Comparison of ENCODE assay signal across 13 cellular contexts in the genomic region with DNA sequence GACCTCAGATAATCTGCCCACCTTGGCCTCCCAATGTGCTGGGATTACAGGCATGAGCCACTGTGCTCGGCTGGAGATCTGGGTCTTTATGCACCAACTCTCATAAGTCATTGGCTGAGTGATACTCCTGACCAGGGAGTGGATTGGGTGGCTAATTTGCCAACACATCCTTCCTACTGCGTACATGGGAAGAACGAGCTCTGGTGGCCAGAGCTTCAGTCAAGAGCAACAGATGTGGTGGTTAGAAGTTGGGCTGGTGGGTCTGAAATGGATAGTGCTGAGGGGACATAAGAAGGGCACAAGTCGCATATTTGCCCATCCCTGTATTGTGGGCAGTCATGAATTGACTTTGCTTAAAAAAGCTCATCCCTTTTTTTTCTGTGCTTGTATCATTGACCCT.
A peak's percentile ranks its signal among the peaks of the same experiment; 100 is the strongest.
DNase-seq lines count a peak whose midpoint lies in the region; ATAC-seq and TF ChIP-seq lines count a peak whose summit lies in the region.
"Had no signal": no experiment of that assay in that cellular context is flagged by ENCODE, and none has a peak within 500 bp of the region (broad histone marks: within the 10 kb centered on the region; RNA-seq: fewer than 3 reads in every experiment).

No MANE protein-coding gene starts in this region.

- WGBS in IMR-90 (ENCODE audit: extremely low coverage in 2 of 2, insufficient read length in 1 of 2), 2 experiments, result no CpG with 5 or more reads among the region's 4 CpGs
- WGBS in smooth muscle cell (ENCODE audit: low lambda C conversion rate), result 86% methylated on average over 4 of the region's 4 CpGs
- WGBS in neuronal stem cell (ENCODE audit: extremely low coverage in 2 of 2, insufficient read length in 2 of 2, insufficient replicate concordance in 1 of 2), 2 donors, result no CpG with 5 or more reads among the region's 4 CpGs

- POLR2A ChIA-PET in IMR-90 (lab: Charles Lee; ENCODE audit: unreplicated experiment), result no interaction called here

- H3K14ac ChIP-seq in IMR-90 (replicated peaks; ENCODE audit: low read depth, low read length) (no peak overlapping the region), neuronal stem cell (ENCODE audit: low read length) (no peak overlapping the region)

- H3K4ac ChIP-seq in IMR-90 (ENCODE audit: low read depth, low read length), result peak overlapping the region; percentile 27; the same call in 1 of the 2 replicates
- H3K4ac ChIP-seq in neuronal stem cell (ENCODE audit: low read length), result no peak overlapping the region

- DNase-seq in IMR-90 (no peak), fibroblast of lung (ENCODE audit: low read depth in 2 of 2) (no peak), osteoblast (ENCODE audit: insufficient read length, low spot score, missing footprints) (no peak), smooth muscle cell (lab: John Stamatoyannopoulos, UW; ENCODE audit: unreplicated experiment) (no peak), mucosa of descending colon (no peak), activated gamma-delta T cell (lab: John Stamatoyannopoulos, UW) (no peak), neuronal stem cell (ENCODE audit: low spot score) (no peak)
- DNase-seq: Calu3; CD8-positive, alpha-beta T cell; DMS79 treated with DMSO at 0.1 percent for 48 hours; GF-D8 had no signal

- H2AFZ ChIP-seq in IMR-90 (replicated peaks; ENCODE audit: low read length, poor library complexity) (no peak overlapping the region), fibroblast of lung (ENCODE audit: low read length) (no peak overlapping the region), osteoblast (ENCODE audit: low read length) (no peak overlapping the region), smooth muscle cell (ENCODE audit: low read depth) (no peak overlapping the region), neuronal stem cell (ENCODE audit: low read length) (no peak overlapping the region)

- H2BK5ac ChIP-seq in IMR-90 (ENCODE audit: low read depth, low read length, poor library complexity, severe bottlenecking), result no peak overlapping the region
- no peak overlapping the region for H2BK5ac ChIP-seq in neuronal stem cell (ENCODE audit: low read length)

- H3K23ac ChIP-seq in IMR-90 (ENCODE audit: low read depth, low read length) (no peak overlapping the region), neuronal stem cell (ENCODE audit: low read depth, low read length, poor library complexity) (no peak overlapping the region)

- no peak overlapping the region for H2BK20ac ChIP-seq in IMR-90 (ENCODE audit: low read depth, low read length)

- no peak overlapping the region; the same call in 1 of the 2 replicates for H4K5ac ChIP-seq in IMR-90 (ENCODE audit: low read depth, low read length)

- H3K4me2 ChIP-seq in IMR-90 (ENCODE audit: low read depth, low read length), result no peak overlapping the region
- H3K4me2 ChIP-seq in fibroblast of lung (ENCODE audit: extremely low read depth, insufficient read depth, low read length), result no peak overlapping the region
- H3K4me2 ChIP-seq in osteoblast (ENCODE audit: insufficient read depth, low read length), result no peak overlapping the region
- H3K4me2 ChIP-seq in smooth muscle cell, result no peak overlapping the region
- no peak overlapping the region for H3K4me2 ChIP-seq in neuronal stem cell (ENCODE audit: insufficient read depth, low read length, poor library complexity, severe bottlenecking)

- no peaks in the 10 kb centered on the region for H4K20me1 ChIP-seq in IMR-90 (ENCODE audit: insufficient read depth, low read length)
- no peaks in the 10 kb centered on the region for H4K20me1 ChIP-seq in fibroblast of lung (ENCODE audit: control insufficient read depth, extremely low read depth, insufficient read depth, low read length)
- no peaks in the 10 kb centered on the region for H4K20me1 ChIP-seq in osteoblast (ENCODE audit: insufficient read depth, low read length)
- no peaks in the 10 kb centered on the region for H4K20me1 ChIP-seq in smooth muscle cell (ENCODE audit: low read depth)
- H4K20me1 ChIP-seq: BLaER1 treated with 17β-estradiol and CSF1 and Interleukin-3, amounts not matched to agents 10 nM and 100 nM had no signal

- H3K56ac ChIP-seq in IMR-90 (ENCODE audit: extremely low read depth, insufficient read depth, low read length), result no peak overlapping the region

- H3K36me3 ChIP-seq in IMR-90 (ENCODE audit: control insufficient read depth, insufficient read depth, low read length), result no peaks in the 10 kb centered on the region
- no peaks in the 10 kb centered on the region for H3K36me3 ChIP-seq in fibroblast of lung (ENCODE audit: control insufficient read depth, insufficient read depth, low read length)
- no peaks in the 10 kb centered on the region for H3K36me3 ChIP-seq in osteoblast (ENCODE audit: insufficient read depth, low read length)
- H3K36me3 ChIP-seq in smooth muscle cell (ENCODE audit: low read depth), result no peaks in the 10 kb centered on the region
- H3K36me3 ChIP-seq in mucosa of descending colon (ENCODE audit: low read depth), result no peaks in the 10 kb centered on the region
- no peaks in the 10 kb centered on the region for H3K36me3 ChIP-seq in neuronal stem cell (replicated peaks in 1 of 2; ENCODE audit: control insufficient read depth in 2 of 2, insufficient read depth in 2 of 2, low read length in 2 of 2)
- H3K36me3 ChIP-seq: BLaER1 treated with 17β-estradiol and CSF1 and Interleukin-3, amounts not matched to agents 10 nM and 100 nM; HAP-1 had no signal

- H3K4me1 ChIP-seq in IMR-90 (ENCODE audit: control insufficient read depth, insufficient read depth, low read length) (peaks cover 10% of the 10 kb centered on the region), fibroblast of lung (ENCODE audit: control insufficient read depth, extremely low read depth, insufficient read depth, low read length) (peaks cover 23% of the 10 kb centered on the region), osteoblast (ENCODE audit: insufficient read depth, low read length) (peaks cover 53% of the 10 kb centered on the region), smooth muscle cell (ENCODE audit: low read depth) (no peaks in the 10 kb centered on the region), mucosa of descending colon (ENCODE audit: low read depth) (no peaks in the 10 kb centered on the region), neuronal stem cell (ENCODE audit: control insufficient read depth in 2 of 2, insufficient read depth in 1 of 2, low read depth in 1 of 2, low read length in 2 of 2) (no peaks in the 10 kb centered on the region)
- H3K4me1 ChIP-seq: HAP-1 had no signal

- H2AK5ac ChIP-seq in IMR-90 (ENCODE audit: low read depth, low read length), result peak overlapping the region; percentile 33; the same call in 1 of the 2 replicates
- H2AK5ac ChIP-seq in neuronal stem cell (ENCODE audit: low read depth, low read length), result no peak overlapping the region

- dilution Hi-C loops in IMR-90 (cut with HindIII; ENCODE audit: low sequenced_read_pairs, unreplicated experiment), result no loop called here

- H4K8ac ChIP-seq in IMR-90 (ENCODE audit: low read depth in 2 of 2, low read length in 2 of 2) (no peak overlapping the region), neuronal stem cell (ENCODE audit: low read depth, low read length) (no peak overlapping the region)

- H3K9me3 ChIP-seq in IMR-90 (ENCODE audit: control insufficient read depth, insufficient read depth, low read length), result no peaks in the 10 kb centered on the region
- H3K9me3 ChIP-seq in fibroblast of lung (ENCODE audit: control insufficient read depth, insufficient read depth, low read depth, low read length), result no peaks in the 10 kb centered on the region
- H3K9me3 ChIP-seq in osteoblast (ENCODE audit: low read depth, low read length), result no peaks in the 10 kb centered on the region
- H3K9me3 ChIP-seq in smooth muscle cell (replicated peaks; ENCODE audit: low read depth), result no peaks in the 10 kb centered on the region
- H3K9me3 ChIP-seq in mucosa of descending colon, result no peaks in the 10 kb centered on the region
- H3K9me3 ChIP-seq in neuronal stem cell (replicated peaks in 1 of 2; ENCODE audit: control insufficient read depth in 2 of 2, insufficient read depth in 1 of 2, low read depth in 1 of 2, low read length in 2 of 2), result no peaks in the 10 kb centered on the region
- H3K9me3 ChIP-seq: HAP-1 had no signal

- H3K79me2 ChIP-seq in fibroblast of lung (ENCODE audit: control insufficient read depth, insufficient read depth, low read length), result no peaks in the 10 kb centered on the region
- H3K79me2 ChIP-seq in osteoblast (ENCODE audit: insufficient read depth, low read length), result no peaks in the 10 kb centered on the region
- no peaks in the 10 kb centered on the region for H3K79me2 ChIP-seq in smooth muscle cell (ENCODE audit: low read depth)

- no peak overlapping the region for H3K9ac ChIP-seq in IMR-90 (ENCODE audit: low read depth, low read length)
- H3K9ac ChIP-seq in fibroblast of lung (ENCODE audit: insufficient read depth, low read length), result no peak overlapping the region
- no peak overlapping the region for H3K9ac ChIP-seq in smooth muscle cell (ENCODE audit: low read depth)
- no peak overlapping the region for H3K9ac ChIP-seq in neuronal stem cell (ENCODE audit: low read depth, low read length, poor library complexity)
- H3K9ac ChIP-seq: BLaER1 treated with 17β-estradiol and CSF1 and Interleukin-3, amounts not matched to agents 10 nM and 100 nM had no signal

- H3K27me3 ChIP-seq in IMR-90 (ENCODE audit: control insufficient read depth, insufficient read depth, low read length), result no peaks in the 10 kb centered on the region
- no peaks in the 10 kb centered on the region for H3K27me3 ChIP-seq in fibroblast of lung (ENCODE audit: control insufficient read depth, insufficient read depth, low read length)
- no peaks in the 10 kb centered on the region for H3K27me3 ChIP-seq in osteoblast (ENCODE audit: insufficient read depth, low read length)
- no peaks in the 10 kb centered on the region for H3K27me3 ChIP-seq in smooth muscle cell (ENCODE audit: low read depth)
- H3K27me3 ChIP-seq in neuronal stem cell (ENCODE audit: control insufficient read depth in 3 of 3, insufficient read depth in 3 of 3, low read depth in 1 of 3, low read length in 3 of 3), result no peaks in the 10 kb centered on the region
- H3K27me3 ChIP-seq: BLaER1 treated with 17β-estradiol and CSF1 and Interleukin-3, amounts not matched to agents 10 nM and 100 nM had no signal

- TF ChIP-seq CTCF in IMR-90 (conservative IDR thresholded peaks at IDR 0.05; ENCODE audit: low read depth, low read length), result no peak
- no peak for TF ChIP-seq CTCF in fibroblast of lung (conservative IDR thresholded peaks at IDR 0.05 in 1 of 2, IDR thresholded peaks at IDR 0.05 in 1 of 2; ENCODE audit: low read depth in 1 of 2, low read length in 2 of 2)
- TF ChIP-seq CTCF in osteoblast (IDR thresholded peaks at IDR 0.05; ENCODE audit: extremely low read depth, low read depth, low read length), result no peak
- no peak for TF ChIP-seq CTCF in smooth muscle cell (IDR thresholded peaks at IDR 0.05; ENCODE audit: borderline replicate concordance, insufficient read depth, poor library complexity, severe bottlenecking)
- TF ChIP-seq CTCF in mucosa of descending colon (IDR thresholded peaks at IDR 0.05), result no peak

- peaks cover 9% of the 10 kb centered on the region; the same call in 1 of the 2 replicates for H3K9me1 ChIP-seq in IMR-90 (ENCODE audit: insufficient read depth, low read length)

- in situ Hi-C loops in IMR-90 (cut with MboI; ENCODE audit: low sequenced_read_pairs), result no loop called here

- H2BK120ac ChIP-seq in IMR-90 (ENCODE audit: low read depth, low read length), result peak overlapping the region; percentile 27; the same call in 1 of the 2 replicates
- no peak overlapping the region for H2BK120ac ChIP-seq in neuronal stem cell (ENCODE audit: low read depth, low read length)

- no peak overlapping the region for H2BK12ac ChIP-seq in neuronal stem cell (ENCODE audit: low read length)

- H4K91ac ChIP-seq in IMR-90 (ENCODE audit: insufficient read depth, low read depth, low read length), result no peak overlapping the region
- no peak overlapping the region for H4K91ac ChIP-seq in neuronal stem cell (ENCODE audit: low read depth, low read length, poor library complexity)

- no TSS peak for BruUV-seq in IMR-90 (replicated peaks; lab: Mats Ljungman, UMichigan)

- no peaks in the 10 kb centered on the region for H3F3A ChIP-seq in smooth muscle cell (ENCODE audit: low read depth)

- no peak overlapping the region for H2AK9ac ChIP-seq in IMR-90 (replicated peaks; ENCODE audit: low read depth, low read length, poor library complexity)

- ATAC-seq in IMR-90 (ENCODE audit: low read depth), result no peak
- no peak for ATAC-seq in mucosa of descending colon
- ATAC-seq: CD8-positive, alpha-beta T cell had no signal

- H2BK15ac ChIP-seq in IMR-90 (ENCODE audit: low read depth, low read length), result no peak overlapping the region; the same call in 2 of the 3 replicates
- no peak overlapping the region for H2BK15ac ChIP-seq in neuronal stem cell (ENCODE audit: low read length)

- no peak for TF ChIP-seq RAD21 in IMR-90 (IDR thresholded peaks at IDR 0.05; ENCODE audit: low read length)

- CTCF ChIA-PET in IMR-90 (lab: Yijun Ruan, JAX), result no interaction called here

- intact Hi-C loops in IMR-90 (cut with micrococcal nuclease) (no loop called here), mucosa of descending colon (cut with DNase I, micrococcal nuclease) (no loop called here)

- no peaks in the 10 kb centered on the region for H3K79me1 ChIP-seq in IMR-90 (ENCODE audit: low read depth in 1 of 2, low read length in 2 of 2)
- H3K79me1 ChIP-seq in neuronal stem cell (ENCODE audit: low read depth, low read length), result peaks cover 2% of the 10 kb centered on the region

- peak overlapping the region; percentile 11; the same call in 1 of the 2 replicates for H3K18ac ChIP-seq in IMR-90 (ENCODE audit: low read depth, low read length)
- no peak overlapping the region for H3K18ac ChIP-seq in neuronal stem cell (ENCODE audit: low read length)

- H3K27ac ChIP-seq in IMR-90 (ENCODE audit: insufficient read depth, low read length) (no peak overlapping the region), fibroblast of lung (ENCODE audit: insufficient read depth, low read length) (peak overlapping the region; percentile 5), osteoblast (ENCODE audit: low read depth, low read length) (peak overlapping the region; percentile 43), smooth muscle cell (ENCODE audit: low read depth) (no peak overlapping the region), neuronal stem cell (replicated peaks; ENCODE audit: low read length) (no peak overlapping the region)
- H3K27ac ChIP-seq: BLaER1 treated with 17β-estradiol and CSF1 and Interleukin-3, amounts not matched to agents 10 nM and 100 nM had no signal

- H3K4me3 ChIP-seq in IMR-90 (ENCODE audit: insufficient read depth, low read depth, low read length) (no peak overlapping the region), fibroblast of lung (replicated peaks in 1 of 4; ENCODE audit: control extremely low read depth in 1 of 4, insufficient read depth in 1 of 4, low read depth in 3 of 4, low read length in 4 of 4) (no peak overlapping the region), osteoblast (ENCODE audit: insufficient read depth, low read length) (no peak overlapping the region), smooth muscle cell (no peak overlapping the region), mucosa of descending colon (no peak overlapping the region), neuronal stem cell (ENCODE audit: low read length in 2 of 2) (no peak overlapping the region)
- H3K4me3 ChIP-seq: BLaER1 treated with 17β-estradiol and CSF1 and Interleukin-3, amounts not matched to agents 10 nM and 100 nM; HAP-1 had no signal

- no peak for TF ChIP-seq POLR2A in IMR-90 (IDR thresholded peaks at IDR 0.05; ENCODE audit: low read depth, low read length)

Comparison
In these comparisons a context has a peak if more than half of its experiments do, and no peak if none do; other contexts are left out.
1. H3K27ac ChIP-seq: peak in fibroblast of lung (single experiment) and osteoblast (single experiment); none in IMR-90 (single experiment), smooth muscle cell (single experiment) and neuronal stem cell (single experiment).